In the genomic region with DNA sequence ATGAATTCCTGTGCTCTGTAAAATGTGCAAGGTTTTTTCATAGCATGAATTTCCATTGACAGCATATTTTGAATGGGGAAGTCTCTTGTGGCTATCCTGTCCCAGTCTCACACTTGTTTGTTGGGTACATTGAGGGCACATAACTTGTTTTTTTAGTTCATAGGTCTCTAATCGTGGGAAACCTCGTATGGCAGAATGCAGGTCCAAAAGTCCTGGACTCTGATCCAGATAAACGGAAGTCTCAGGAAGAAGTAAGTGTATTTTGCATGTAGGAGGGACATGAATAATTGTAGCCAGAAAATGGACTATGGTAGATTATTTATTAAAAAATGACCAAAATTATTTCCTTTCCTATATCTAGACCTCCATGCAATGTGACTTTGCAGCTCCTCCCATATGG, we compare ENCODE assay signal across 27 cellular contexts.
"Had no signal": no experiment of that assay in that cellular context is flagged by ENCODE, and none has a peak within 500 bp of the region (broad histone marks: within the 10 kb centered on the region; RNA-seq: fewer than 3 reads in every experiment).

No MANE protein-coding gene starts in this region.

- H3K9me3 ChIP-seq: stomach, suprapubic skin, testis, thoracic aorta, thyroid gland, tibial artery, tibial nerve, transverse colon, upper lobe of left lung, upper lobe of right lung, uterus, vagina had no signal

- ATAC-seq: stimulated activated effector memory CD8-positive, alpha-beta T cell treated with anti-CD3 and anti-CD28 coated beads, Interleukin-12 subunit alpha, Interleukin-12 subunit beta, amount 100 ng/mL, for 72 hours; stimulated activated memory B cell treated with anti-CD40 and anti-IgM and Interleukin-4, amounts not matched to agents 10 μg/mL and 1 μg/mL and 100 μg/mL, for 72 hours; stimulated activated naive B cell treated with anti-CD40 and anti-IgM and Interleukin-4, amounts not matched to agents 10 μg/mL and 1 μg/mL and 100 μg/mL, for 72 hours; stimulated activated naive CD8-positive, alpha-beta T cell treated with anti-CD3 and anti-CD28 coated beads, Interleukin-15, amount 100 ng/mL, for 72 hours; stimulated activated naive CD8-positive, alpha-beta T cell treated with anti-CD3 and anti-CD28 coated beads, Interleukin-15, Interleukin-2, amounts not matched to agents 100 U/mL and 50 U/mL, for 24 hours; upper lobe of right lung had no signal

- DNase-seq: stimulated activated CD4-positive, alpha-beta T cell treated with anti-CD3 and anti-CD28 coated beads, Interleukin-2, amount 100 ng/mL, for 48 hours; stimulated activated CD4-positive, alpha-beta T cell treated with anti-CD3 and anti-CD28 coated beads, Interleukin-4, amount 100 ng/mL, for 1 hour; stimulated activated CD4-positive, alpha-beta T cell treated with anti-CD3 and anti-CD28 coated beads, Interleukin-4, amount 100 ng/mL, for 24 hours; stimulated activated CD4-positive, alpha-beta T cell treated with anti-CD3 and anti-CD28 coated beads, Interleukin-4, amount 100 ng/mL, for 4 hours; stimulated activated CD8-positive, alpha-beta memory T cell treated with anti-CD3 and anti-CD28 coated beads, Interleukin-4, amount 100 ng/mL, for 48 hours; stimulated activated naive B cell treated with anti-CD40 and anti-IgM and Interleukin-4, amounts not matched to agents 10 μg/mL and 1 μg/mL and 100 μg/mL, for 72 hours; stimulated activated naive CD4-positive, alpha-beta T cell; stimulated activated naive CD4-positive, alpha-beta T cell treated with Interleukin-2 at 50 U/mL for 16 hours; stimulated activated naive CD8-positive, alpha-beta T cell treated with anti-CD3 and anti-CD28 coated beads, Interleukin-15, amount 100 ng/mL, for 72 hours; stimulated activated naive CD8-positive, alpha-beta T cell treated with anti-CD3 and anti-CD28 coated beads, Interleukin-15, Interleukin-2, amounts not matched to agents 100 U/mL and 50 U/mL, for 24 hours; stomach; substantia nigra; testis; thyroid gland; tibial artery; transverse colon; trophoblast cell; upper lobe of left lung; upper lobe of right lung; uterus had no signal

- H3K4me3 ChIP-seq: stomach, suprapubic skin, testis, thoracic aorta, thyroid gland, tibial artery, tibial nerve, transverse colon, upper lobe of left lung, upper lobe of right lung, uterus, vagina had no signal

- H3K36me3 ChIP-seq: stomach, suprapubic skin, thoracic aorta, thyroid gland, tibial artery, tibial nerve, transverse colon, upper lobe of left lung, upper lobe of right lung, uterus, vagina had no signal

- H3K27me3 ChIP-seq: stomach, suprapubic skin, testis, thyroid gland, tibial artery, tibial nerve, transverse colon, upper lobe of left lung, upper lobe of right lung, uterus, vagina had no signal

- FAIRE-seq: urothelium cell line had no signal

- H3K4me1 ChIP-seq: stomach, suprapubic skin, testis, thyroid gland, tibial artery, tibial nerve, transverse colon, upper lobe of left lung, upper lobe of right lung, uterus, vagina had no signal

- H3K27ac ChIP-seq: stomach, suprapubic skin, testis, thoracic aorta, thyroid gland, tibial artery, tibial nerve, transverse colon, upper lobe of left lung, upper lobe of right lung, uterus, vagina had no signal
